ENCODE assay signal across 1 cellular context in the genomic region with DNA sequence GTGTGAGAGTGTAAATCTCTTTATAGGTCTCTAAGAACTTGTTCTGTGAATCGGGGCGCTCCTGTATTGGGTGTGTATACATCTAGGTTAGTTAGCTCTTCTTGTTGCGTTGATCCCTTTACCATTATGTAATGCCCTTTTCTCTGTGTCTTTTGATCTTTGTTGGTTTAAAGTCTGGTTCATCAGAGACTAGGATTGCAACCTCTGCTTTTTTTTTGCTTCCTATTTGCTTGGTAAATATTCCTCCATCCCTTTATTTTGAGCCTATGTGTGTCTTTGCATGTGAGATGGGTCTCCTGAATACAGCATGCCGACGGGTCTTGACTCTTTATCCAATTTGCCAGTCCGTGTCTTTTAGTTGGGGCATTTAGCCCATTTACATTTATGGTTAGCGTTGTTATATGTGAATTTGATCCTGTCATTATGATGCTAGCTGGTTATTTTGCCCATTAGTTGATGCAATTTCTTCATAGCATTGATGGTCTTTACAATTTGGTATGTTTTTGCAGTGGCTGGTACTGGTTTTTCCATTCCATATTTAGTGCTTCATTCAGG.
TF ChIP-seq lines count a peak whose summit lies in the region.
"Not testable (repeated sequence)": the region's sequence is repeated elsewhere in the genome, so short reads cannot be mapped to it uniquely, and the experiment has no call there.

No MANE protein-coding gene starts in this region.

TF ChIP-seq in HepG2, 621 proteins besides CTCF, POLR2A, EP300 and RAD21 (continued from another document and continues in another):
- TF ChIP-seq SKI (IDR thresholded peaks at IDR 0.05; ENCODE audit: partially characterized antibody) = peak; percentile 91
- TF ChIP-seq SNAI1 (CRISPR knock-in tag; IDR thresholded peaks at IDR 0.05; ENCODE audit: borderline replicate concordance) = 0 out of 2 replicates have a peak, but pooled peaks have one; percentile 45
- peak; percentile 99 for TF ChIP-seq ZNF362 (CRISPR knock-in tag; IDR thresholded peaks at IDR 0.05; ENCODE audit: borderline replicate concordance)
- peak; percentile 64 for TF ChIP-seq RERE (CRISPR knock-in tag; IDR thresholded peaks at IDR 0.05; ENCODE audit: low read depth)
- peak; percentile 80; the same call in 1 of the 2 replicates for TF ChIP-seq HMG20A (CRISPR knock-in tag; IDR thresholded peaks at IDR 0.05; ENCODE audit: borderline replicate concordance)
- TF ChIP-seq HNF4A (CRISPR knock-in tag; IDR thresholded peaks at IDR 0.05) = peak; percentile 70
- TF ChIP-seq, protein P1, sequence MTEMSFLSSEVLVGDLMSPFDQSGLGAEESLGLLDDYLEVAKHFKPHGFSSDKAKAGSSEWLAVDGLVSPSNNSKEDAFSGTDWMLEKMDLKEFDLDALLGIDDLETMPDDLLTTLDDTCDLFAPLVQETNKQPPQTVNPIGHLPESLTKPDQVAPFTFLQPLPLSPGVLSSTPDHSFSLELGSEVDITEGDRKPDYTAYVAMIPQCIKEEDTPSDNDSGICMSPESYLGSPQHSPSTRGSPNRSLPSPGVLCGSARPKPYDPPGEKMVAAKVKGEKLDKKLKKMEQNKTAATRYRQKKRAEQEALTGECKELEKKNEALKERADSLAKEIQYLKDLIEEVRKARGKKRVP (CRISPR knock-in tag; IDR thresholded peaks at IDR 0.05) = peak in 1 of 2 experiments; percentile 84; a peak in 2 of 4 replicates
- peak; percentile 83 for TF ChIP-seq NCOA2 (CRISPR knock-in tag; IDR thresholded peaks at IDR 0.05)
- peak; percentile 94 for TF ChIP-seq TCF7 (IDR thresholded peaks at IDR 0.05; ENCODE audit: low read depth)
- TF ChIP-seq MIER3 (CRISPR knock-in tag; IDR thresholded peaks at IDR 0.05; ENCODE audit: borderline replicate concordance) = peak; percentile 79
- peak; percentile 12; the same call in 1 of the 2 replicates for TF ChIP-seq FOXP1 (IDR thresholded peaks at IDR 0.05)
- peak; percentile 88 for TF ChIP-seq FOXP1 (CRISPR knock-in tag; IDR thresholded peaks at IDR 0.05)
- peak; percentile 65 for TF ChIP-seq SIX1 (CRISPR knock-in tag; IDR thresholded peaks at IDR 0.05; ENCODE audit: borderline replicate concordance)
- peak; percentile 80; the same call in 1 of the 2 replicates for TF ChIP-seq MIXL1 (CRISPR knock-in tag; IDR thresholded peaks at IDR 0.05)
- peak; percentile 24; the same call in 1 of the 2 replicates for TF ChIP-seq ZNF629 (CRISPR knock-in tag; conservative IDR thresholded peaks at IDR 0.05)
- peak; percentile 68; the same call in 1 of the 2 replicates for TF ChIP-seq IRF2 (CRISPR knock-in tag; IDR thresholded peaks at IDR 0.05)
- peak; percentile 34; the same call in 1 of the 2 replicates for TF ChIP-seq DPF2 (CRISPR knock-in tag; IDR thresholded peaks at IDR 0.05; ENCODE audit: borderline replicate concordance, low read depth)
- TF ChIP-seq ZNF331 (CRISPR knock-in tag; IDR thresholded peaks at IDR 0.05) = peak; percentile 73
- TF ChIP-seq HOXD1 (CRISPR knock-in tag; IDR thresholded peaks at IDR 0.05) = peak; percentile 53; the same call in 1 of the 2 replicates
- TF ChIP-seq, protein P2, sequence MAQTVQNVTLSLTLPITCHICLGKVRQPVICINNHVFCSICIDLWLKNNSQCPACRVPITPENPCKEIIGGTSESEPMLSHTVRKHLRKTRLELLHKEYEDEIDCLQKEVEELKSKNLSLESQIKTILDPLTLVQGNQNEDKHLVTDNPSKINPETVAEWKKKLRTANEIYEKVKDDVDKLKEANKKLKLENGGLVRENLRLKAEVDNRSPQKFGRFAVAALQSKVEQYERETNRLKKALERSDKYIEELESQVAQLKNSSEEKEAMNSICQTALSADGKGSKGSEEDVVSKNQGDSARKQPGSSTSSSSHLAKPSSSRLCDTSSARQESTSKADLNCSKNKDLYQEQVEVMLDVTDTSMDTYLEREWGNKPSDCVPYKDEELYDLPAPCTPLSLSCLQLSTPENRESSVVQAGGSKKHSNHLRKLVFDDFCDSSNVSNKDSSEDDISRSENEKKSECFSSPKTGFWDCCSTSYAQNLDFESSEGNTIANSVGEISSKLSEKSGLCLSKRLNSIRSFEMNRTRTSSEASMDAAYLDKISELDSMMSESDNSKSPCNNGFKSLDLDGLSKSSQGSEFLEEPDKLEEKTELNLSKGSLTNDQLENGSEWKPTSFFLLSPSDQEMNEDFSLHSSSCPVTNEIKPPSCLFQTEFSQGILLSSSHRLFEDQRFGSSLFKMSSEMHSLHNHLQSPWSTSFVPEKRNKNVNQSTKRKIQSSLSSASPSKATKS (CRISPR knock-in tag; IDR thresholded peaks at IDR 0.05) = 0 out of 2 replicates have a peak, but pooled peaks have one; percentile 49
- TF ChIP-seq NR2F6 (IDR thresholded peaks at IDR 0.05) = peak; percentile 66
- peak; percentile 81 for TF ChIP-seq NR2F6 (CRISPR knock-in tag; IDR thresholded peaks at IDR 0.05)
- not testable (repeated sequence) for TF ChIP-seq FOXA1, CREB1 (IDR thresholded peaks at IDR 0.05)
- TF ChIP-seq FOXA1 (CRISPR knock-in tag; IDR thresholded peaks at IDR 0.05) = peak; percentile 78
- TF ChIP-seq, protein P3, sequence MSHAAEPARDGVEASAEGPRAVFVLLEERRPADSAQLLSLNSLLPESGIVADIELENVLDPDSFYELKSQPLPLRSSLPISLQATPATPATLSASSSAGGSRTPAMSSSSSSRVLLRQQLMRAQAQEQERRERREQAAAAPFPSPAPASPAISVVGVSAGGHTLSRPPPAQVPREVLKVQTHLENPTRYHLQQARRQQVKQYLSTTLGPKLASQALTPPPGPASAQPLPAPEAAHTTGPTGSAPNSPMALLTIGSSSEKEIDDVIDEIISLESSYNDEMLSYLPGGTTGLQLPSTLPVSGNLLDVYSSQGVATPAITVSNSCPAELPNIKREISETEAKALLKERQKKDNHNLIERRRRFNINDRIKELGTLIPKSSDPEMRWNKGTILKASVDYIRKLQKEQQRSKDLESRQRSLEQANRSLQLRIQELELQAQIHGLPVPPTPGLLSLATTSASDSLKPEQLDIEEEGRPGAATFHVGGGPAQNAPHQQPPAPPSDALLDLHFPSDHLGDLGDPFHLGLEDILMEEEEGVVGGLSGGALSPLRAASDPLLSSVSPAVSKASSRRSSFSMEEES (CRISPR knock-in tag; IDR thresholded peaks at IDR 0.05) = 0 out of 2 replicates have a peak, but pooled peaks have one; percentile 33
- peak; percentile 53; the same call in 1 of the 2 replicates for TF ChIP-seq CREB1 (CRISPR knock-in tag; IDR thresholded peaks at IDR 0.05)
- peak; percentile 92 for TF ChIP-seq GATAD2A (CRISPR knock-in tag; IDR thresholded peaks at IDR 0.05)
- TF ChIP-seq FOSL2 (CRISPR knock-in tag; IDR thresholded peaks at IDR 0.05) = peak; percentile 56
- 0 out of 2 replicates have a peak, but pooled peaks have one; percentile 15 for TF ChIP-seq KDM6A (CRISPR knock-in tag; IDR thresholded peaks at IDR 0.05; ENCODE audit: low read depth)
- peak; percentile 78; the same call in 1 of the 2 replicates for TF ChIP-seq ZBTB20 (CRISPR knock-in tag; IDR thresholded peaks at IDR 0.05; ENCODE audit: borderline replicate concordance, low read depth)
- TF ChIP-seq, protein P4, sequence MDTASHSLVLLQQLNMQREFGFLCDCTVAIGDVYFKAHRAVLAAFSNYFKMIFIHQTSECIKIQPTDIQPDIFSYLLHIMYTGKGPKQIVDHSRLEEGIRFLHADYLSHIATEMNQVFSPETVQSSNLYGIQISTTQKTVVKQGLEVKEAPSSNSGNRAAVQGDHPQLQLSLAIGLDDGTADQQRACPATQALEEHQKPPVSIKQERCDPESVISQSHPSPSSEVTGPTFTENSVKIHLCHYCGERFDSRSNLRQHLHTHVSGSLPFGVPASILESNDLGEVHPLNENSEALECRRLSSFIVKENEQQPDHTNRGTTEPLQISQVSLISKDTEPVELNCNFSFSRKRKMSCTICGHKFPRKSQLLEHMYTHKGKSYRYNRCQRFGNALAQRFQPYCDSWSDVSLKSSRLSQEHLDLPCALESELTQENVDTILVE (CRISPR knock-in tag; IDR thresholded peaks at IDR 0.05) = peak; percentile 56; the same call in 1 of the 2 replicates
- peak; percentile 71 for TF ChIP-seq PPARG (CRISPR knock-in tag; conservative IDR thresholded peaks at IDR 0.05)
- 0 out of 2 replicates have a peak, but pooled peaks have one; percentile 53 for TF ChIP-seq REL (CRISPR knock-in tag; conservative IDR thresholded peaks at IDR 0.05)
- TF ChIP-seq GFI1 (CRISPR knock-in tag; IDR thresholded peaks at IDR 0.05; ENCODE audit: borderline replicate concordance) = peak; percentile 65; the same call in 1 of the 2 replicates
- TF ChIP-seq TARDBP (CRISPR knock-in tag; IDR thresholded peaks at IDR 0.05) = peak; percentile 75; the same call in 1 of the 2 replicates
- peak; percentile 75; the same call in 1 of the 2 replicates for TF ChIP-seq SMAD3 (CRISPR knock-in tag; IDR thresholded peaks at IDR 0.05)
- TF ChIP-seq NFIC (IDR thresholded peaks at IDR 0.05; ENCODE audit: low read length) = peak; percentile 56; the same call in 1 of the 2 replicates
- peak; percentile 52; the same call in 1 of the 2 replicates for TF ChIP-seq HMG20B (CRISPR knock-in tag; conservative IDR thresholded peaks at IDR 0.05)
- TF ChIP-seq, protein P5, sequence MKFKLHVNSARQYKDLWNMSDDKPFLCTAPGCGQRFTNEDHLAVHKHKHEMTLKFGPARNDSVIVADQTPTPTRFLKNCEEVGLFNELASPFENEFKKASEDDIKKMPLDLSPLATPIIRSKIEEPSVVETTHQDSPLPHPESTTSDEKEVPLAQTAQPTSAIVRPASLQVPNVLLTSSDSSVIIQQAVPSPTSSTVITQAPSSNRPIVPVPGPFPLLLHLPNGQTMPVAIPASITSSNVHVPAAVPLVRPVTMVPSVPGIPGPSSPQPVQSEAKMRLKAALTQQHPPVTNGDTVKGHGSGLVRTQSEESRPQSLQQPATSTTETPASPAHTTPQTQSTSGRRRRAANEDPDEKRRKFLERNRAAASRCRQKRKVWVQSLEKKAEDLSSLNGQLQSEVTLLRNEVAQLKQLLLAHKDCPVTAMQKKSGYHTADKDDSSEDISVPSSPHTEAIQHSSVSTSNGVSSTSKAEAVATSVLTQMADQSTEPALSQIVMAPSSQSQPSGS (CRISPR knock-in tag; IDR thresholded peaks at IDR 0.05) = peak; percentile 76; the same call in 1 of the 2 replicates
- TF ChIP-seq ERF (CRISPR knock-in tag; IDR thresholded peaks at IDR 0.05) = peak; percentile 53; the same call in 1 of the 2 replicates
- TF ChIP-seq ZNF639 (CRISPR knock-in tag; conservative IDR thresholded peaks at IDR 0.05) = 0 out of 2 replicates have a peak, but pooled peaks have one; percentile 34
- peak; percentile 55; the same call in 1 of the 2 replicates for TF ChIP-seq RCOR2 (CRISPR knock-in tag; IDR thresholded peaks at IDR 0.05)
- peak; percentile 76; the same call in 1 of the 2 replicates for TF ChIP-seq ZKSCAN8 (CRISPR knock-in tag; IDR thresholded peaks at IDR 0.05; ENCODE audit: borderline replicate concordance)
- peak; percentile 71; the same call in 1 of the 2 replicates for TF ChIP-seq THAP11 (CRISPR knock-in tag; IDR thresholded peaks at IDR 0.05)
- 0 out of 4 replicates have a peak, but pooled peaks of 1 of the 2 experiments have one; percentile 19 for TF ChIP-seq NR2F1 (CRISPR knock-in tag; IDR thresholded peaks at IDR 0.05)
